Comparison of ENCODE assay signal across 25 cellular contexts in genomic region chr2:174028935-174029334, GRCh38.
"Had no signal": no experiment of that assay in that cellular context is flagged by ENCODE, and none has a peak within 500 bp of the region (broad histone marks: within the 10 kb centered on the region; RNA-seq: fewer than 3 reads in every experiment).

No MANE protein-coding gene starts in this region.

- H3K4me3 Mint-ChIP-seq: activated CD4-positive, alpha-beta T cell treated with anti-CD3 and anti-CD28 coated beads for 36 hours; activated CD8-positive, alpha-beta T cell treated with anti-CD3 and anti-CD28 coated beads, Interleukin-2, amount 10 ng/mL, durations not matched to agents 7 days and 5 days; activated naive CD8-positive, alpha-beta T cell treated with anti-CD3 and anti-CD28 coated beads, Interleukin-2, amount 10 ng/mL, durations not matched to agents 7 days and 5 days had no signal

- H3K9me3 Mint-ChIP-seq: activated naive CD8-positive, alpha-beta T cell treated with anti-CD3 and anti-CD28 coated beads, Interleukin-2, amount 10 ng/mL, durations not matched to agents 7 days and 5 days had no signal

- H3K27me3 Mint-ChIP-seq: activated CD4-positive, alpha-beta T cell treated with anti-CD3 and anti-CD28 coated beads for 36 hours had no signal

- ATAC-seq: activated CD4-positive, alpha-beta T cell treated with anti-CD3 and anti-CD28 coated beads for 36 hours; activated CD8-positive, alpha-beta T cell treated with anti-CD3 and anti-CD28 coated beads, Interleukin-2, amount 10 ng/mL, durations not matched to agents 7 days and 5 days had no signal

- H3K36me3 Mint-ChIP-seq: activated naive CD8-positive, alpha-beta T cell treated with anti-CD3 and anti-CD28 coated beads, Interleukin-2, amount 10 ng/mL, durations not matched to agents 7 days and 5 days had no signal

- H3K27ac Mint-ChIP-seq: activated CD4-positive, alpha-beta T cell treated with anti-CD3 and anti-CD28 coated beads for 36 hours; activated CD8-positive, alpha-beta T cell treated with anti-CD3 and anti-CD28 coated beads, Interleukin-2, amount 10 ng/mL, durations not matched to agents 7 days and 5 days; activated naive CD8-positive, alpha-beta T cell treated with anti-CD3 and anti-CD28 coated beads, Interleukin-2, amount 10 ng/mL, durations not matched to agents 7 days and 5 days had no signal

- DNase-seq: activated CD4-positive, alpha-beta T cell treated with anti-CD3 and anti-CD28 coated beads for 36 hours; activated CD4-positive, alpha-beta T cell treated with anti-CD3 and anti-CD28 coated beads, Interleukin-2, amount 50 U/mL, for 4 hours; activated CD8-positive, alpha-beta memory T cell treated with anti-CD3 and anti-CD28 coated beads, Interleukin-2, amount 50 U/mL, for 48 hours; activated CD8-positive, alpha-beta T cell treated with anti-CD3 and anti-CD28 coated beads, Interleukin-2, amount 10 ng/mL, durations not matched to agents 7 days and 5 days; activated naive CD4-positive, alpha-beta T cell treated with anti-CD3 and anti-CD28 coated beads, Interleukin-2, amount 50 U/mL, for 16 hours; activated naive CD8-positive, alpha-beta T cell treated with anti-CD3 and anti-CD28 coated beads, Interleukin-2, amount 10 ng/mL, durations not matched to agents 7 days and 5 days; activated T-cell treated with anti-CD3 and anti-CD28 coated beads, Interleukin-2, amount 50 U/mL, for 1 hour; aorta; central memory CD4-positive, alpha-beta T cell; MG63; MV-4-11; NCI-H1105; NCI-H1436; NCI-H1694 treated with DMSO at 0.1 percent for 48 hours; NCI-H2029 treated with DMSO at 0.1 percent for 48 hours; NCI-H345; NCI-H510A; NCI-H526 treated with DMSO at 0.1 percent for 48 hours; NK-92 treated with Interleukin-12 subunit alpha and Interleukin-12 subunit beta, amount 100 ng/mL, for 24 hours; Peyer's patch; Right ventricle myocardium superior; SJCRH30; SK-N-SH; T-helper 1 cell; WERI-Rb-1 had no signal
